Comparison of ENCODE assay signal across 9 cellular contexts in genomic region chr6:147507162-147508072, GRCh38. TPM values are rescaled to one million over a fixed set of nuclear protein-coding genes. Genes with fewer than 3 reads are reported as not detected.
DNase-seq lines count a peak whose midpoint lies in the region; ATAC-seq and TF ChIP-seq lines count a peak whose summit lies in the region.
"Had no signal": no experiment of that assay in that cellular context is flagged by ENCODE, and none has a peak within 500 bp of the region (broad histone marks: within the 10 kb centered on the region; RNA-seq: fewer than 3 reads in every experiment).

No MANE protein-coding gene starts in this region.

- H3K27me3 ChIP-seq in BLaER1 (peaks cover 58% of the 10 kb centered on the region), HAP-1 (ENCODE audit: low read depth) (peaks cover 32% of the 10 kb centered on the region)

- ATAC-seq in SK-N-SH treated with all-trans-retinoic acid at 6 μM for 48 hours: peak; percentile 53
- peak; percentile 25 for ATAC-seq in esophagus mucosa
- no peak for ATAC-seq in naive thymus-derived CD8-positive, alpha-beta T cell

- H3K27ac Mint-ChIP-seq in naive thymus-derived CD8-positive, alpha-beta T cell: no peak overlapping the region

- peaks cover 0 to 2% (median 0%) of the 10 kb centered on the region in 3 donors for H3K36me3 Mint-ChIP-seq in naive thymus-derived CD8-positive, alpha-beta T cell

- peak overlapping the region; percentile 95 for H3K4me2 ChIP-seq in BLaER1

- no peak overlapping the region for H3K27ac ChIP-seq in BLaER1

- peaks cover 33% of the 10 kb centered on the region for H4K20me1 ChIP-seq in BLaER1

- peaks cover 8 to 19% (median 14%) of the 10 kb centered on the region in 4 donors for H3K4me1 Mint-ChIP-seq in naive thymus-derived CD8-positive, alpha-beta T cell

- H3K9me3 Mint-ChIP-seq in naive thymus-derived CD8-positive, alpha-beta T cell: no peaks in the 10 kb centered on the region

- POLR2A ChIA-PET in naive thymus-derived CD8-positive, alpha-beta T cell (lab: Charles Lee): no interaction called here

- no peaks in the 10 kb centered on the region for H3K9me3 ChIP-seq in BLaER1
- H3K9me3 ChIP-seq in HAP-1: no peaks in the 10 kb centered on the region

- H3K4me3 Mint-ChIP-seq in naive thymus-derived CD8-positive, alpha-beta T cell: peak overlapping the region; percentile 32 to 78 (median 68)

- H3K4me3 ChIP-seq in BLaER1: peak overlapping the region; percentile 65
- H3K4me3 ChIP-seq in HAP-1: peak overlapping the region; percentile 43

- H3K36me3 ChIP-seq in BLaER1 (no peaks in the 10 kb centered on the region), HAP-1 (replicated peaks) (no peaks in the 10 kb centered on the region)

- peaks cover 42 to 61% (median 54%) of the 10 kb centered on the region in 5 donors for H3K27me3 Mint-ChIP-seq in naive thymus-derived CD8-positive, alpha-beta T cell

- H3K4me1 ChIP-seq in BLaER1 (peaks cover 29% of the 10 kb centered on the region), HAP-1 (no peaks in the 10 kb centered on the region; the same call in 1 of the 2 replicates)

- no peak overlapping the region for H3K9ac ChIP-seq in BLaER1

- in situ Hi-C loops in HAP-1 (cut with MboI; ENCODE audit: low sequenced_read_pairs): loop anchor here (10.0 to 25.0 kb wide), 2 partner anchors 305 to 657 kb away; no protein-coding TSS in a partner anchor

- DNase-seq in HAP-1 (ENCODE audit: low spot score in 2 of 2): peak in 1 of 2 experiments; percentile 40
- DNase-seq in naive thymus-derived CD8-positive, alpha-beta T cell: no peak
- no peak for DNase-seq in MV-4-11 (lab: John Stamatoyannopoulos, UW)
- no peak for DNase-seq in NCI-H1092 (lab: John Stamatoyannopoulos, UW)
- no peak for DNase-seq in NCI-H2029 (lab: John Stamatoyannopoulos, UW)

TF ChIP-seq in SK-N-SH treated with all-trans-retinoic acid at 6 μM for 48 hours, 23 proteins besides CTCF, POLR2A, EP300 and RAD21:
- TF ChIP-seq ESRRG (CRISPR knock-in tag; IDR thresholded peaks at IDR 0.05): no peak
- TF ChIP-seq PPARA (CRISPR knock-in tag; IDR thresholded peaks at IDR 0.05; ENCODE audit: borderline replicate concordance): no peak
- no peak for TF ChIP-seq CSDC2 (CRISPR knock-in tag; IDR thresholded peaks at IDR 0.05)
- no peak for TF ChIP-seq PATZ1 (CRISPR knock-in tag; IDR thresholded peaks at IDR 0.05; ENCODE audit: borderline replicate concordance)
- TF ChIP-seq TCF4 (CRISPR knock-in tag; IDR thresholded peaks at IDR 0.05; ENCODE audit: borderline replicate concordance): no peak
- no peak for TF ChIP-seq POU6F1 (CRISPR knock-in tag; IDR thresholded peaks at IDR 0.05; ENCODE audit: borderline replicate concordance, low read depth)
- TF ChIP-seq ARNTL (CRISPR knock-in tag; IDR thresholded peaks at IDR 0.05; ENCODE audit: borderline replicate concordance, low read depth): no peak
TF ChIP-seq in SK-N-SH treated with all-trans-retinoic acid at 6 μM for 48 hours: peak in this region for 0.

RNA-seq across cellular contexts. Expression of gene SAMD5, which starts 1.1 kb away (rescaled TPM):
- 6.5 TPM for total RNA-seq in esophagus mucosa
- total RNA-seq in naive thymus-derived CD8-positive, alpha-beta T cell: not detected
- polyA plus RNA-seq in naive thymus-derived CD8-positive, alpha-beta T cell: not detected
- total RNA-seq: mononuclear cell had no signal

Comparison
In these comparisons a context has a peak if more than half of its experiments do, and no peak if none do; other contexts are left out.
1. ATAC-seq: peak in SK-N-SH treated with all-trans-retinoic acid at 6 μM for 48 hours (single experiment) and esophagus mucosa (single experiment); none in naive thymus-derived CD8-positive, alpha-beta T cell (0 of 2).